ENCODE assay signal across 2 cellular contexts in genomic region chr12:92365836-92366235, GRCh38.
A peak's percentile ranks its signal among the peaks of the same experiment; 100 is the strongest.
TF ChIP-seq lines count a peak whose summit lies in the region.

No MANE protein-coding gene starts in this region.

TF ChIP-seq in liver, 16 proteins besides CTCF, POLR2A, EP300 and RAD21 (continued from another document):
- TF ChIP-seq ZBTB33 (IDR thresholded peaks at IDR 0.05) (no peak), HNF4G (IDR thresholded peaks at IDR 0.05) (peak; percentile 20), HNF4A (conservative IDR thresholded peaks at IDR 0.05) (peak in 1 of 2 donors; percentile 43), RXRA (IDR thresholded peaks at IDR 0.05) (peak; percentile 5 to 18), SP1 (IDR thresholded peaks at IDR 0.05) (no peak), TAF1 (conservative IDR thresholded peaks at IDR 0.05) (no peak), NR2F2 (IDR thresholded peaks at IDR 0.05) (no peak), JUND (IDR thresholded peaks at IDR 0.05) (no peak), ATF3 (IDR thresholded peaks at IDR 0.05) (no peak), FOXA2 (IDR thresholded peaks at IDR 0.05) (peak; percentile 32)
- TF ChIP-seq, protein P1, sequence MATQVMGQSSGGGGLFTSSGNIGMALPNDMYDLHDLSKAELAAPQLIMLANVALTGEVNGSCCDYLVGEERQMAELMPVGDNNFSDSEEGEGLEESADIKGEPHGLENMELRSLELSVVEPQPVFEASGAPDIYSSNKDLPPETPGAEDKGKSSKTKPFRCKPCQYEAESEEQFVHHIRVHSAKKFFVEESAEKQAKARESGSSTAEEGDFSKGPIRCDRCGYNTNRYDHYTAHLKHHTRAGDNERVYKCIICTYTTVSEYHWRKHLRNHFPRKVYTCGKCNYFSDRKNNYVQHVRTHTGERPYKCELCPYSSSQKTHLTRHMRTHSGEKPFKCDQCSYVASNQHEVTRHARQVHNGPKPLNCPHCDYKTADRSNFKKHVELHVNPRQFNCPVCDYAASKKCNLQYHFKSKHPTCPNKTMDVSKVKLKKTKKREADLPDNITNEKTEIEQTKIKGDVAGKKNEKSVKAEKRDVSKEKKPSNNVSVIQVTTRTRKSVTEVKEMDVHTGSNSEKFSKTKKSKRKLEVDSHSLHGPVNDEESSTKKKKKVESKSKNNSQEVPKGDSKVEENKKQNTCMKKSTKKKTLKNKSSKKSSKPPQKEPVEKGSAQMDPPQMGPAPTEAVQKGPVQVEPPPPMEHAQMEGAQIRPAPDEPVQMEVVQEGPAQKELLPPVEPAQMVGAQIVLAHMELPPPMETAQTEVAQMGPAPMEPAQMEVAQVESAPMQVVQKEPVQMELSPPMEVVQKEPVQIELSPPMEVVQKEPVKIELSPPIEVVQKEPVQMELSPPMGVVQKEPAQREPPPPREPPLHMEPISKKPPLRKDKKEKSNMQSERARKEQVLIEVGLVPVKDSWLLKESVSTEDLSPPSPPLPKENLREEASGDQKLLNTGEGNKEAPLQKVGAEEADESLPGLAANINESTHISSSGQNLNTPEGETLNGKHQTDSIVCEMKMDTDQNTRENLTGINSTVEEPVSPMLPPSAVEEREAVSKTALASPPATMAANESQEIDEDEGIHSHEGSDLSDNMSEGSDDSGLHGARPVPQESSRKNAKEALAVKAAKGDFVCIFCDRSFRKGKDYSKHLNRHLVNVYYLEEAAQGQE (IDR thresholded peaks at IDR 0.05) = no peak
- TF ChIP-seq, protein P2, sequence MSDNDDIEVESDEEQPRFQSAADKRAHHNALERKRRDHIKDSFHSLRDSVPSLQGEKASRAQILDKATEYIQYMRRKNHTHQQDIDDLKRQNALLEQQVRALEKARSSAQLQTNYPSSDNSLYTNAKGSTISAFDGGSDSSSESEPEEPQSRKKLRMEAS (IDR thresholded peaks at IDR 0.05) = no peak

TF ChIP-seq in HepG2, 621 proteins besides CTCF, POLR2A, EP300 and RAD21 (continued from another document):
- TF ChIP-seq CCAR2 (optimal IDR thresholded peaks at IDR 0.05; ENCODE audit: low read depth, low read length) = no peak
- TF ChIP-seq ELF1 (CRISPR knock-in tag; IDR thresholded peaks at IDR 0.05) = no peak
- no peak for TF ChIP-seq ZBTB38 (CRISPR knock-in tag; IDR thresholded peaks at IDR 0.05)
- no peak for TF ChIP-seq SAP130 (CRISPR knock-in tag; IDR thresholded peaks at IDR 0.05; ENCODE audit: low read depth)
- no peak for TF ChIP-seq CBX2 (IDR thresholded peaks at IDR 0.05; ENCODE audit: low read depth, low read length)
- no peak for TF ChIP-seq CBX2 (CRISPR knock-in tag; IDR thresholded peaks at IDR 0.05; ENCODE audit: low read depth)
